13 cellular contexts compared by ENCODE assay signal in genomic region chr5:142287973-142288313, GRCh38. TPM values are rescaled to one million over a fixed set of nuclear protein-coding genes. Genes with fewer than 3 reads are reported as not detected.
DNase-seq lines count a peak whose midpoint lies in the region; ATAC-seq and FAIRE-seq lines count a peak whose summit lies in the region.
"Had no signal": no experiment of that assay in that cellular context is flagged by ENCODE, and none has a peak within 500 bp of the region (broad histone marks: within the 10 kb centered on the region; RNA-seq: fewer than 3 reads in every experiment).

No MANE protein-coding gene starts in this region.

- peak overlapping the region; percentile 41 for H3K18ac ChIP-seq in mesendoderm (ENCODE audit: low read length)

- H3K4me3 ChIP-seq in mesendoderm (ENCODE audit: low read length), result no peak overlapping the region
- H3K4me3 ChIP-seq: lung, PC-9 had no signal

- no peak overlapping the region for H3K23ac ChIP-seq in mesendoderm (ENCODE audit: low read length)

- H3K9ac ChIP-seq in mesendoderm (ENCODE audit: low read length), result peak overlapping the region; percentile 13

- H4K8ac ChIP-seq in mesendoderm (ENCODE audit: low read depth, low read length), result no peak overlapping the region

- H2AK5ac ChIP-seq in mesendoderm (ENCODE audit: low read length), result no peak overlapping the region

- no peaks in the 10 kb centered on the region for H3K27me3 ChIP-seq in mesendoderm (ENCODE audit: insufficient read depth, low read length, poor library complexity)

- H3K79me1 ChIP-seq in mesendoderm (ENCODE audit: low read length), result peaks cover 10% of the 10 kb centered on the region

- no peak overlapping the region for H2BK120ac ChIP-seq in mesendoderm (ENCODE audit: low read depth, low read length)

- peaks cover 23% of the 10 kb centered on the region for H3K4me1 ChIP-seq in mesendoderm (ENCODE audit: control insufficient read depth, low read depth, low read length)

- peak; percentile 68 for FAIRE-seq in GM18507 (lab: Jason Lieb, UNC)

- H3K27ac ChIP-seq in mesendoderm (ENCODE audit: low read depth, low read length), result peak overlapping the region; percentile 56
- H3K27ac ChIP-seq: PC-9 had no signal

- WGBS in mesendoderm (ENCODE audit: extremely low coverage, insufficient coverage, low lambda C conversion rate), result no CpG with 5 or more reads among the region's 5 CpGs

- ATAC-seq in GM21423 (IDR thresholded peaks at IDR 0.05; ENCODE audit: unreplicated experiment), result peak; percentile 70
- peak; percentile 63 for ATAC-seq in HG03175 (IDR thresholded peaks at IDR 0.05; ENCODE audit: unreplicated experiment)
- ATAC-seq: effector memory CD8-positive, alpha-beta T cell had no signal

- no peaks in the 10 kb centered on the region for H3K36me3 ChIP-seq in mesendoderm (ENCODE audit: control insufficient read depth, insufficient read depth, low read length)

- peak overlapping the region; percentile 0 for H3K4ac ChIP-seq in mesendoderm (ENCODE audit: low read depth, low read length)

- H2BK5ac ChIP-seq in mesendoderm (ENCODE audit: low read length), result no peak overlapping the region

- peaks cover 14% of the 10 kb centered on the region for H3K79me2 ChIP-seq in mesendoderm (ENCODE audit: control insufficient read depth, insufficient read depth, low read length)

- H4K5ac ChIP-seq in mesendoderm (ENCODE audit: low read length), result no peak overlapping the region

- no peak overlapping the region for H2BK15ac ChIP-seq in mesendoderm (replicated peaks; ENCODE audit: low read depth)

- peak overlapping the region; percentile 77 for H3K56ac ChIP-seq in mesendoderm (ENCODE audit: low read length)

- H3K4me2 ChIP-seq in mesendoderm (ENCODE audit: low read length), result no peak overlapping the region
- H3K4me2 ChIP-seq: PC-9 had no signal

- DNase-seq in GM18507 (ENCODE audit: extremely low spot score, insufficient read length, low read depth) (peak; percentile 12), mesendoderm (no peak), middle frontal gyrus (ENCODE audit: extremely low spot score, low spot score) (no peak), G401 (ENCODE audit: low spot score) (no peak), pons (ENCODE audit: low spot score) (no peak)
- no peak for DNase-seq in activated naive CD4-positive, alpha-beta T cell treated with Interleukin-2 at 50 U/mL for 16 hours
- DNase-seq: activated CD8-positive, alpha-beta memory T cell treated with anti-CD3 and anti-CD28 coated beads, Interleukin-2, amount 10 ng/mL, durations not matched to agents 7 days and 5 days; effector memory CD8-positive, alpha-beta T cell; NCI-H2081; PC-9 had no signal

- in situ Hi-C loops in G401 (cut with HindIII; ENCODE audit: low sequenced_read_pairs), result no loop called here

RNA-seq across cellular contexts. Expression of gene SPRY4, which starts 36.9 kb away (rescaled TPM):
- 72.5 TPM for polyA plus RNA-seq in mesendoderm (2013, experiment 1 of 2)
- polyA plus RNA-seq in mesendoderm (2013, experiment 2 of 2), result 71.1 TPM
- total RNA-seq in G401 (2014; rRNA removed; shearing (Covaris generic)), result 6.5 and 7.9 TPM in 2 replicates
